11 cellular contexts compared by ENCODE assay signal in the genomic region with DNA sequence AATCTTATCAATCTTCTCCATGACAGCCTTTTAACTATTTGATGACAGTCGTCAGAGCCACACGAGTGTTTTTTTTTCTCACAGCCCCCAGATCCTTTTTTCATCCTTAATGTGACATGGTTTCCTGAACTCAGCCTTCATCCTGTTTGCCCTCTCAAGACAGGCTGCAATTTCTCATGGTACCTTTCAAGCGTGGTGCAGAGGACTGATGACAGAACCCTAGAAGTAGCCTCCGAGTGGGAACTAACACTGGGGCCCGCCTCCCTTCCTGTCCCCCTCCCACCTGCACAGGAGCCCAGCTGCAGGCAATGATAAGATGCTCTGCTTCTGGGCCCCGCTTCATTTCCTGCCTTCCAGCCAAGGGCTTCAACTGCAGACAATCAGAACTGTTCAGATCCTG.
DNase-seq lines count a peak whose midpoint lies in the region; ATAC-seq and TF ChIP-seq lines count a peak whose summit lies in the region.
"Had no signal": no experiment of that assay in that cellular context is flagged by ENCODE, and none has a peak within 500 bp of the region (broad histone marks: within the 10 kb centered on the region; RNA-seq: fewer than 3 reads in every experiment).

No MANE protein-coding gene starts in this region.

- intact Hi-C loops in posterior cingulate gyrus (cut with DNase I) (no loop called here), esophagus muscularis mucosa (cut with DNase I) (no loop called here)

- no peaks in the 10 kb centered on the region for H3K36me3 ChIP-seq in esophagus muscularis mucosa

- peak overlapping the region; percentile 95 for H3K27ac Mint-ChIP-seq in activated naive CD4-positive, alpha-beta T cell treated with anti-CD3 and anti-CD28 coated beads, Interleukin-2, amount 50 U/mL, for 24 hours

- H3K4me3 Mint-ChIP-seq in activated naive CD4-positive, alpha-beta T cell treated with anti-CD3 and anti-CD28 coated beads, Interleukin-2, amount 50 U/mL, for 24 hours, result peak overlapping the region; percentile 6

- no peak for TF ChIP-seq EP300 in esophagus muscularis mucosa (IDR thresholded peaks at IDR 0.05)

- ATAC-seq in GM19351 (IDR thresholded peaks at IDR 0.05; ENCODE audit: unreplicated experiment), result no peak
- ATAC-seq: left colon had no signal

- DNase-seq in GDM1 (lab: John Stamatoyannopoulos, UW) (peak; percentile 82), posterior cingulate gyrus (no peak), esophagus muscularis mucosa (ENCODE audit: extremely low spot score) (no peak), NCI-H1048 (lab: John Stamatoyannopoulos, UW) (no peak)
- DNase-seq in activated CD4-positive, CD25-positive, alpha-beta regulatory T cell treated with anti-CD3 and anti-CD28 coated beads, Interleukin-2, amount 50 U/mL, for 72 hours, result peak; percentile 33
- DNase-seq in stimulated activated CD4-positive, alpha-beta T cell treated with anti-CD3 and anti-CD28 coated beads, Interleukin-15, amount 100 ng/mL, for 24 hours, result peak; percentile 56
- DNase-seq: NCI-H1930, Right ventricle myocardium superior had no signal

- no peak for TF ChIP-seq CTCF in esophagus muscularis mucosa (IDR thresholded peaks at IDR 0.05)

- 77% methylated on average over 6 of the region's 6 CpGs for WGBS in esophagus muscularis mucosa

- peaks cover 80% of the 10 kb centered on the region for H3K4me1 Mint-ChIP-seq in activated naive CD4-positive, alpha-beta T cell treated with anti-CD3 and anti-CD28 coated beads, Interleukin-2, amount 50 U/mL, for 24 hours

- no peaks in the 10 kb centered on the region for H3K27me3 Mint-ChIP-seq in activated naive CD4-positive, alpha-beta T cell treated with anti-CD3 and anti-CD28 coated beads, Interleukin-2, amount 50 U/mL, for 24 hours

- no peak for TF ChIP-seq POLR2A in esophagus muscularis mucosa (IDR thresholded peaks at IDR 0.05; ENCODE audit: low read depth)

- no peak overlapping the region for H3K27ac ChIP-seq in esophagus muscularis mucosa (replicated peaks in 1 of 4)

- H3K27me3 ChIP-seq in esophagus muscularis mucosa, result no peaks in the 10 kb centered on the region

- H3K36me3 Mint-ChIP-seq in activated naive CD4-positive, alpha-beta T cell treated with anti-CD3 and anti-CD28 coated beads, Interleukin-2, amount 50 U/mL, for 24 hours, result no peaks in the 10 kb centered on the region

- no peak overlapping the region for H3K4me3 ChIP-seq in esophagus muscularis mucosa

- no peaks in the 10 kb centered on the region for H3K9me3 Mint-ChIP-seq in activated naive CD4-positive, alpha-beta T cell treated with anti-CD3 and anti-CD28 coated beads, Interleukin-2, amount 50 U/mL, for 24 hours

- H3K9me3 ChIP-seq in esophagus muscularis mucosa, result no peaks in the 10 kb centered on the region

- H3K4me1 ChIP-seq in esophagus muscularis mucosa, result no peaks in the 10 kb centered on the region

Comparison
In these comparisons a context has a peak if more than half of its experiments do, and no peak if none do; other contexts are left out.
1. DNase-seq: peak in GDM1 (single experiment), activated CD4-positive, CD25-positive, alpha-beta regulatory T cell treated with anti-CD3 and anti-CD28 coated beads, Interleukin-2, amount 50 U/mL, for 72 hours (single experiment) and stimulated activated CD4-positive, alpha-beta T cell treated with anti-CD3 and anti-CD28 coated beads, Interleukin-15, amount 100 ng/mL, for 24 hours (single experiment); none in posterior cingulate gyrus (0 of 10), esophagus muscularis mucosa (single experiment) and NCI-H1048 (single experiment).